In the genomic region with DNA sequence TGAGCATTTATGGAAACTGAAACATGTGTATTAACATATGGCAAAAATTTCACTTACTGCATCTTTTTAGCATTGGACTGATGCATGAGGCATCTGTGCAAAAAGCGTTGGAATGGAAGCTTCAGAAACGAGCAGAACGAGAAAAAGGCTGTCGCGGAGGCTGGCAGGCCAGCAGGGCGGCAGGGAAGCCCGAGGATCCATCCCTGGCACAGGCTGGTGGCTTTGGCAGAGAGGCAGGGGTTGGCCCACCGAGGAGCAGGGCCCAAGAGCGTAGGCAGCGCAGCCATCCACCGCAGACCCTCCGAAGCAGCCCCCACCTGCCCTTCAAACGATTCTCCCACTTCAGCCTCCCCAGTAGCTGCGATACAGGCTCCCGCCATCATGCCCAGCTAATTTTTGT, we compare ENCODE assay signal across 6 cellular contexts.
"Had no signal": no experiment of that assay in that cellular context is flagged by ENCODE, and none has a peak within 500 bp of the region (broad histone marks: within the 10 kb centered on the region; RNA-seq: fewer than 3 reads in every experiment).

No MANE protein-coding gene starts in this region.

- H3K4me2 ChIP-seq: GM23338 had no signal

- H2AFZ ChIP-seq: GM23338 had no signal

- H3K9me3 Mint-ChIP-seq: GM23338, H9 had no signal

- H3K36me3 Mint-ChIP-seq: IgD-negative memory B cell had no signal

- H3K27ac ChIP-seq: HL-60 had no signal

- H3K4me3 Mint-ChIP-seq: GM23338, H9, IgD-negative memory B cell had no signal

- H3K4me1 Mint-ChIP-seq: IgD-negative memory B cell had no signal

- DNase-seq: H9, HCEC 1CT had no signal

- H3K27ac Mint-ChIP-seq: GM23338 had no signal

- ATAC-seq: GM23338, HepG2 had no signal

- H3K4me3 ChIP-seq: GM23338 had no signal
